8 cellular contexts compared by ENCODE assay signal in the genomic region with DNA sequence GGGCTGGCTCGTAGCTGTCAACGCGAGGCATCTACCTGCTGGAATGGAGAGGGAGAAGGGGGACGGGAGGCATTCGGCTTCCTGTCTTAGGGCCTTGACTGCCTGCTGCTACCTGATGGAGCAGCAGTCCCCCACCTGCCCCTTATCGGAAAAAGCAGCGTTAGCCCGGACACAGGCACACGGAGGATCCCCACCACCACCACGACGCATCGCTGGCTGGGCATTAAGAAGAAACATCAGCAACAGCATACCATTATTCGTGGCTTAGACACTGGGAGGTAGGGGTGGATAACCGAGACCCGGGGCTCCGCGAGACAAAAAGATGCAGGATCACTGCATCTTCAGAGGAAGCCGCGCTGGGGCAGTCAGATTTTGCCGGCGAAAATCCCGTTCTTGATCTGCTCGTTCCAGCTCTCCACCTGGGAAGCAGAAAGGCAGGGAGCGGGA. TPM values are rescaled to one million over a fixed set of nuclear protein-coding genes. Genes with fewer than 3 reads are reported as not detected.
DNase-seq lines count a peak whose midpoint lies in the region; ATAC-seq and TF ChIP-seq lines count a peak whose summit lies in the region.

No MANE protein-coding gene starts in this region.

- H2AK5ac ChIP-seq in neuronal stem cell (ENCODE audit: low read depth, low read length) = no peak overlapping the region

- peak overlapping the region in 1 of 7 donors; percentile 22 for H3K27ac Mint-ChIP-seq in CD14-positive monocyte

- no peak overlapping the region for H2BK120ac ChIP-seq in neuronal stem cell (ENCODE audit: low read depth, low read length)

- no peak overlapping the region for H3K27ac ChIP-seq in effector memory CD4-positive, alpha-beta T cell (ENCODE audit: insufficient read depth, low read length, poor library complexity, severe bottlenecking)
- H3K27ac ChIP-seq in neuronal stem cell (replicated peaks; ENCODE audit: low read length) = no peak overlapping the region

- no peak overlapping the region for H4K8ac ChIP-seq in neuronal stem cell (ENCODE audit: low read depth, low read length)

- H3K27me3 ChIP-seq in effector memory CD4-positive, alpha-beta T cell (replicated peaks; ENCODE audit: control insufficient read depth, insufficient read depth, low read length, poor library complexity, severe bottlenecking) = peaks cover 21% of the 10 kb centered on the region
- peaks cover 7 to 59% (median 56%) of the 10 kb centered on the region in 3 experiments for H3K27me3 ChIP-seq in neuronal stem cell (ENCODE audit: control insufficient read depth in 3 of 3, insufficient read depth in 3 of 3, low read depth in 1 of 3, low read length in 3 of 3)

- H3K36me3 ChIP-seq in effector memory CD4-positive, alpha-beta T cell (ENCODE audit: control insufficient read depth, insufficient read depth, low read length) = no peaks in the 10 kb centered on the region
- peaks cover 0 to 4% of the 10 kb centered on the region in 2 donors for H3K36me3 ChIP-seq in neuronal stem cell (replicated peaks in 1 of 2; ENCODE audit: control insufficient read depth in 2 of 2, insufficient read depth in 2 of 2, low read length in 2 of 2)

- peak overlapping the region; percentile 52 for H3K4me3 ChIP-seq in effector memory CD4-positive, alpha-beta T cell (ENCODE audit: insufficient read depth, low read depth, low read length, poor library complexity, severe bottlenecking)
- peak overlapping the region; percentile 44 to 81 for H3K4me3 ChIP-seq in neuronal stem cell (ENCODE audit: low read length in 2 of 2)

- peak overlapping the region; percentile 84 to 90 for H3K4me3 Mint-ChIP-seq in CD14-positive monocyte

- intact Hi-C loops in CD14-positive monocyte (cut with micrococcal nuclease) = loop anchor here in 1 of 2 donors (5.0 kb wide), 1 partner anchor 41 kb away; no protein-coding TSS in a partner anchor

- H4K91ac ChIP-seq in neuronal stem cell (ENCODE audit: low read depth, low read length, poor library complexity) = no peak overlapping the region

- peak overlapping the region; percentile 92 for H3K9ac ChIP-seq in neuronal stem cell (ENCODE audit: low read depth, low read length, poor library complexity)

- peak overlapping the region; percentile 41 for H2BK15ac ChIP-seq in neuronal stem cell (ENCODE audit: low read length)

- WGBS in neuronal stem cell (ENCODE audit: extremely low coverage in 2 of 2, insufficient read length in 2 of 2, insufficient replicate concordance in 1 of 2), 2 donors = no CpG with 5 or more reads among the region's 24 CpGs

- no peak for ATAC-seq in HG03108 (IDR thresholded peaks at IDR 0.05; ENCODE audit: unreplicated experiment)
- no peak for ATAC-seq in GM18909 (IDR thresholded peaks at IDR 0.05; ENCODE audit: poor library complexity, unreplicated experiment)
- ATAC-seq in HG03159 (IDR thresholded peaks at IDR 0.05; ENCODE audit: unreplicated experiment) = no peak

- H3K14ac ChIP-seq in neuronal stem cell (ENCODE audit: low read length) = no peak overlapping the region

- peak overlapping the region; percentile 96 for H3K18ac ChIP-seq in neuronal stem cell (ENCODE audit: low read length)

- H3K4me1 Mint-ChIP-seq in CD14-positive monocyte = peaks cover 33% of the 10 kb centered on the region

- no peaks in the 10 kb centered on the region for H3K79me1 ChIP-seq in neuronal stem cell (ENCODE audit: low read depth, low read length)

- H3K4ac ChIP-seq in neuronal stem cell (ENCODE audit: low read length) = no peak overlapping the region

- no peak overlapping the region for H2BK5ac ChIP-seq in neuronal stem cell (ENCODE audit: low read length)

- H2BK12ac ChIP-seq in neuronal stem cell (ENCODE audit: low read length) = no peak overlapping the region

- peaks cover 5 to 8% of the 10 kb centered on the region in 2 donors for H3K36me3 Mint-ChIP-seq in CD14-positive monocyte

- peaks cover 21% of the 10 kb centered on the region for H3K4me1 ChIP-seq in effector memory CD4-positive, alpha-beta T cell (ENCODE audit: control insufficient read depth, insufficient read depth, low read length, poor library complexity, severe bottlenecking)
- H3K4me1 ChIP-seq in neuronal stem cell (ENCODE audit: control insufficient read depth in 2 of 2, insufficient read depth in 1 of 2, low read depth in 1 of 2, low read length in 2 of 2) = peaks cover 11 to 16% of the 10 kb centered on the region in 2 donors

- peaks cover 49 to 75% (median 59%) of the 10 kb centered on the region in 3 donors for H3K27me3 Mint-ChIP-seq in CD14-positive monocyte (ENCODE audit: low read depth in 3 of 3)

- H3K23ac ChIP-seq in neuronal stem cell (ENCODE audit: low read depth, low read length, poor library complexity) = peak overlapping the region; percentile 75

- H3K9me3 ChIP-seq in effector memory CD4-positive, alpha-beta T cell (ENCODE audit: control insufficient read depth, low read length) = no peaks in the 10 kb centered on the region
- no peaks in the 10 kb centered on the region for H3K9me3 ChIP-seq in neuronal stem cell (replicated peaks in 1 of 2; ENCODE audit: control insufficient read depth in 2 of 2, insufficient read depth in 1 of 2, low read depth in 1 of 2, low read length in 2 of 2)

- peak overlapping the region; percentile 80 for H3K4me2 ChIP-seq in neuronal stem cell (ENCODE audit: insufficient read depth, low read length, poor library complexity, severe bottlenecking)

- H2AFZ ChIP-seq in neuronal stem cell (ENCODE audit: low read length) = peak overlapping the region; percentile 90

- no peak for TF ChIP-seq CTCF in CD14-positive monocyte (IDR thresholded peaks at IDR 0.05)

- H3K9me3 Mint-ChIP-seq in CD14-positive monocyte = peaks cover 0 to 11% (median 8%) of the 10 kb centered on the region in 7 donors

- no peak for DNase-seq in CD14-positive monocyte (ENCODE audit: low spot score)
- DNase-seq in NCI-H69 (lab: John Stamatoyannopoulos, UW) = peak; percentile 39
- DNase-seq in effector memory CD4-positive, alpha-beta T cell = no peak
- no peak for DNase-seq in neuronal stem cell (ENCODE audit: low spot score)
- DNase-seq in NCI-H1436 (lab: John Stamatoyannopoulos, UW) = no peak

RNA-seq across cellular contexts. Expression of a gene that starts 1.1 kb away (rescaled TPM):
- polyA plus RNA-seq in CD14-positive monocyte = not detected
- 0.81 TPM for polyA plus RNA-seq in neuronal stem cell (2013, experiment 1 of 2)
- 0.71 TPM for polyA plus RNA-seq in neuronal stem cell (2013, experiment 2 of 2)

RNA-seq across cellular contexts. Expression of a gene that starts 9.7 kb away (rescaled TPM):
- not detected for polyA plus RNA-seq in CD14-positive monocyte
- 0.08 TPM for polyA plus RNA-seq in neuronal stem cell (2013, experiment 1 of 2)
- polyA plus RNA-seq in neuronal stem cell (2013, experiment 2 of 2) = 0.08 TPM

RNA-seq across cellular contexts. Expression of a gene that starts 13.7 kb away (rescaled TPM):
- polyA plus RNA-seq in CD14-positive monocyte = 1 to 10 TPM in 1 of 2 donors, under 1 TPM in 1; 0.89 to 1.5 TPM
- polyA plus RNA-seq in neuronal stem cell (2013, experiment 1 of 2) = 46.5 TPM
- 47.0 TPM for polyA plus RNA-seq in neuronal stem cell (2013, experiment 2 of 2)

RNA-seq across cellular contexts. Expression of a gene that starts 16.9 kb away (rescaled TPM):
- not detected for polyA plus RNA-seq in CD14-positive monocyte
- 1.1 TPM for polyA plus RNA-seq in neuronal stem cell (2013, experiment 1 of 2)
- 1.1 TPM for polyA plus RNA-seq in neuronal stem cell (2013, experiment 2 of 2)

RNA-seq across cellular contexts. Expression of a gene that starts 23.2 kb away (rescaled TPM):
- not detected for polyA plus RNA-seq in CD14-positive monocyte
- polyA plus RNA-seq in neuronal stem cell (2013, experiment 1 of 2) = 0.85 TPM
- polyA plus RNA-seq in neuronal stem cell (2013, experiment 2 of 2) = 0.46 TPM
